Comparison of ENCODE assay signal across 8 cellular contexts in genomic region chr2:182077451-182078142, GRCh38.
DNase-seq lines count a peak whose midpoint lies in the region; ATAC-seq and TF ChIP-seq lines count a peak whose summit lies in the region.

No MANE protein-coding gene starts in this region.

- H3K9me3 Mint-ChIP-seq in nephron, result no peaks in the 10 kb centered on the region
- H3K9me3 Mint-ChIP-seq in T-cell, result no peaks in the 10 kb centered on the region

- H3K36me3 Mint-ChIP-seq in nephron (ENCODE audit: low read depth), result no peaks in the 10 kb centered on the region
- no peaks in the 10 kb centered on the region for H3K36me3 Mint-ChIP-seq in T-cell

- H3K4me3 Mint-ChIP-seq in nephron, result no peak overlapping the region
- H3K4me3 Mint-ChIP-seq in T-cell, result no peak overlapping the region

- no peak overlapping the region for H3K4me3 ChIP-seq in esophagus squamous epithelium

- peak overlapping the region in 2 of 4 donors; percentile 23 to 34 for H3K27ac ChIP-seq in esophagus squamous epithelium

- H3K36me3 ChIP-seq in esophagus squamous epithelium, result no peaks in the 10 kb centered on the region

- no peaks in the 10 kb centered on the region for H3K9me3 ChIP-seq in esophagus squamous epithelium

- H3K4me1 Mint-ChIP-seq in nephron (no peaks in the 10 kb centered on the region), T-cell (no peaks in the 10 kb centered on the region)

- TF ChIP-seq CTCF in esophagus squamous epithelium (IDR thresholded peaks at IDR 0.05), result peak in 5 of 6 experiments; percentile 61 to 70 (median 69)
- TF ChIP-seq CTCF in nephron (IDR thresholded peaks at IDR 0.05; ENCODE audit: unreplicated experiment in 3 of 3), result peak; percentile 64 to 75 (median 70)

- CTCF ChIA-PET in T-cell (lab: Charles Lee), result interaction anchor here (0.6 to 1.8 kb wide), 4 partner anchors 98 to 335 kb away, joined by 3 to 5 read pairs (median 4); no protein-coding TSS in a partner anchor

- peak; percentile 66 for DNase-seq in Right ventricle myocardium inferior (ENCODE audit: missing footprints)
- DNase-seq in cardiac septum (ENCODE audit: low spot score), result no peak
- DNase-seq in NCI-H128 (lab: John Stamatoyannopoulos, UW; ENCODE audit: unreplicated experiment), result peak; percentile 47
- peak; percentile 81 for DNase-seq in SK-MEL-5 (ENCODE audit: low read depth, low spot score)
- no peak for DNase-seq in esophagus squamous epithelium (lab: John Stamatoyannopoulos, UW)
- no peak for DNase-seq in T-cell

- no peaks in the 10 kb centered on the region for H3K27me3 Mint-ChIP-seq in nephron (ENCODE audit: low read depth)
- H3K27me3 Mint-ChIP-seq in T-cell, result peaks cover 2 to 6% of the 10 kb centered on the region in 2 donors

- POLR2A ChIA-PET in T-cell (lab: Charles Lee), result no interaction called here

- peak; percentile 96 for ATAC-seq in Right ventricle myocardium inferior
- ATAC-seq in HG02588 (IDR thresholded peaks at IDR 0.05; ENCODE audit: unreplicated experiment), result peak; percentile 67
- ATAC-seq in T-cell (replicated peaks in 1 of 4), result no peak

- H3K27ac Mint-ChIP-seq in nephron, result peak overlapping the region in 2 of 3 experiments; percentile 23 to 40
- no peak overlapping the region for H3K27ac Mint-ChIP-seq in T-cell

- peaks cover 0 to 3% (median 0%) of the 10 kb centered on the region in 4 donors for H3K27me3 ChIP-seq in esophagus squamous epithelium

- TF ChIP-seq POLR2A in esophagus squamous epithelium (IDR thresholded peaks at IDR 0.05), result no peak

- intact Hi-C loops in Right ventricle myocardium inferior (cut with DNase I), result loop anchor here (1.0 to 10.0 kb wide), 4 partner anchors 105 to 575 kb away; partner anchors contain the start of gene ITPRID2
- intact Hi-C loops in cardiac septum (cut with DNase I), result loop anchor here (5.0 kb wide), 2 partner anchors 105 to 335 kb away; no protein-coding TSS in a partner anchor
- intact Hi-C loops in esophagus squamous epithelium (cut with DNase I), result loop anchor here (5.0 kb wide), 1 partner anchor 335 kb away; no protein-coding TSS in a partner anchor

- 55 to 58% methylated on average over 11 of the region's 11 CpGs for WGBS in esophagus squamous epithelium, 2 donors

- in situ Hi-C loops in SK-MEL-5 (cut with HindIII; ENCODE audit: low pct_unique_long_range_greater_than_20kb, low sequenced_read_pairs), result no loop called here

- peaks cover 0 to 15% (median 5%) of the 10 kb centered on the region in 3 donors for H3K4me1 ChIP-seq in esophagus squamous epithelium

Comparison
In these comparisons a context has a peak if more than half of its experiments do, and no peak if none do; other contexts are left out.
1. DNase-seq: peak in Right ventricle myocardium inferior (single experiment), NCI-H128 (single experiment) and SK-MEL-5 (single experiment); none in cardiac septum (single experiment), esophagus squamous epithelium (single experiment) and T-cell (0 of 34).
2. ATAC-seq: peak in Right ventricle myocardium inferior (single experiment) and HG02588 (single experiment); none in T-cell (0 of 4).
3. H3K27ac Mint-ChIP-seq: peak in nephron (2 of 3); none in T-cell (0 of 2).